In the genomic region with DNA sequence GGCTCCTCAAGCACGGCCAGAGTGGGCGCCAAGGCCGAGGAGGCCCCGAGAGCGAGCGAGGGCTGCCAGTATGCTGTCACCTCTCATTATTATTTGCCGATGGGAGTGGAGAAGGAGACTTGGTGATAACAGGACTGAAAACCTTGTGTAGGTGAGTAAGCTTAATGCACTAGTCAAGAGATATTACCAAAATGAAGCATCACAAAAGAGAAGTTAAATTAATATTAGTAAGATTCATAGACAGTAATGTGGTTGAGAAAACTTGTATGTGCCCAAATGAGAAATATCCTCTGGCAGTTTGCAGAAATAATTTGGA, we compare ENCODE assay signal across 18 cellular contexts.
DNase-seq lines count a peak whose midpoint lies in the region; ATAC-seq and TF ChIP-seq lines count a peak whose summit lies in the region.
"Had no signal": no experiment of that assay in that cellular context is flagged by ENCODE, and none has a peak within 500 bp of the region (broad histone marks: within the 10 kb centered on the region; RNA-seq: fewer than 3 reads in every experiment).

No MANE protein-coding gene starts in this region.

- H3K4me1 ChIP-seq in Loucy (ENCODE audit: insufficient read depth, low read length, poor library complexity, severe bottlenecking) (peaks cover 10% of the 10 kb centered on the region), endocrine pancreas (ENCODE audit: control insufficient read depth, insufficient read depth, low read length) (no peaks in the 10 kb centered on the region), thoracic aorta (ENCODE audit: control insufficient read depth in 1 of 2, low read depth in 2 of 2) (no peaks in the 10 kb centered on the region)
- H3K4me1 ChIP-seq: heart right ventricle, right atrium auricular region had no signal

- peak overlapping the region; percentile 83 for H2AFZ ChIP-seq in Loucy (ENCODE audit: low read length)

- H3K4me3 Mint-ChIP-seq in activated naive CD8-positive, alpha-beta T cell treated with anti-CD3 and anti-CD28 coated beads, Interleukin-2, amount 10 ng/mL, durations not matched to agents 7 days and 5 days: peak overlapping the region; percentile 13
- H3K4me3 Mint-ChIP-seq in activated naive CD8-positive, alpha-beta T cell treated with anti-CD3 and anti-CD28 coated beads for 36 hours: no peak overlapping the region
- H3K4me3 Mint-ChIP-seq in activated T-helper 1 cell treated with anti-CD3 and anti-CD28 coated beads, Interleukin-12 subunit alpha, Interleukin-12 subunit beta, Interleukin-2, Interleukin-4 antibody, amounts not matched to agents 30 ng/mL and 10 ng/mL and 1 ng/mL, durations not matched to agents 14 hours and 24 hours and 36 hours: no peak overlapping the region
- H3K4me3 Mint-ChIP-seq: endodermal cell had no signal

- no peak overlapping the region for H3K27ac Mint-ChIP-seq in activated naive CD8-positive, alpha-beta T cell treated with anti-CD3 and anti-CD28 coated beads, Interleukin-2, amount 10 ng/mL, durations not matched to agents 7 days and 5 days
- H3K27ac Mint-ChIP-seq in activated naive CD8-positive, alpha-beta T cell treated with anti-CD3 and anti-CD28 coated beads for 36 hours: no peak overlapping the region
- H3K27ac Mint-ChIP-seq in activated T-helper 1 cell treated with anti-CD3 and anti-CD28 coated beads, Interleukin-12 subunit alpha, Interleukin-12 subunit beta, Interleukin-2, Interleukin-4 antibody, amounts not matched to agents 30 ng/mL and 10 ng/mL and 1 ng/mL, durations not matched to agents 14 hours and 24 hours and 36 hours: no peak overlapping the region
- H3K27ac Mint-ChIP-seq: endodermal cell had no signal

- H3K4me1 Mint-ChIP-seq in activated naive CD8-positive, alpha-beta T cell treated with anti-CD3 and anti-CD28 coated beads, Interleukin-2, amount 10 ng/mL, durations not matched to agents 7 days and 5 days: no peaks in the 10 kb centered on the region
- no peaks in the 10 kb centered on the region for H3K4me1 Mint-ChIP-seq in activated naive CD8-positive, alpha-beta T cell treated with anti-CD3 and anti-CD28 coated beads for 36 hours
- no peaks in the 10 kb centered on the region for H3K4me1 Mint-ChIP-seq in activated T-helper 1 cell treated with anti-CD3 and anti-CD28 coated beads, Interleukin-12 subunit alpha, Interleukin-12 subunit beta, Interleukin-2, Interleukin-4 antibody, amounts not matched to agents 30 ng/mL and 10 ng/mL and 1 ng/mL, durations not matched to agents 14 hours and 24 hours and 36 hours (ENCODE audit: low read depth)
- H3K4me1 Mint-ChIP-seq: endodermal cell had no signal

- peak overlapping the region; percentile 81 for H3K4me3 ChIP-seq in Loucy (ENCODE audit: low read length, poor library complexity, severe bottlenecking)
- H3K4me3 ChIP-seq in endocrine pancreas (ENCODE audit: control insufficient read depth, insufficient read depth, low read length): peak overlapping the region; percentile 63
- H3K4me3 ChIP-seq in thoracic aorta: peak overlapping the region; percentile 58
- H3K4me3 ChIP-seq: right atrium auricular region had no signal

- H3K9me2 ChIP-seq in Loucy (replicated peaks; ENCODE audit: low read depth, low read length): no peaks in the 10 kb centered on the region

- peaks cover 4% of the 10 kb centered on the region for H3K9me3 Mint-ChIP-seq in activated naive CD8-positive, alpha-beta T cell treated with anti-CD3 and anti-CD28 coated beads, Interleukin-2, amount 10 ng/mL, durations not matched to agents 7 days and 5 days
- H3K9me3 Mint-ChIP-seq in activated naive CD8-positive, alpha-beta T cell treated with anti-CD3 and anti-CD28 coated beads for 36 hours: no peaks in the 10 kb centered on the region
- H3K9me3 Mint-ChIP-seq in activated T-helper 1 cell treated with anti-CD3 and anti-CD28 coated beads, Interleukin-12 subunit alpha, Interleukin-12 subunit beta, Interleukin-2, Interleukin-4 antibody, amounts not matched to agents 30 ng/mL and 10 ng/mL and 1 ng/mL, durations not matched to agents 14 hours and 24 hours and 36 hours: no peaks in the 10 kb centered on the region

- no peak for DNase-seq in activated naive CD8-positive, alpha-beta T cell treated with anti-CD3 and anti-CD28 coated beads, Interleukin-2, amount 10 ng/mL, durations not matched to agents 7 days and 5 days
- no peak for DNase-seq in activated naive CD8-positive, alpha-beta T cell treated with anti-CD3 and anti-CD28 coated beads for 36 hours
- DNase-seq in thoracic aorta (ENCODE audit: low spot score) (no peak), SK-N-DZ (ENCODE audit: low spot score) (no peak)
- DNase-seq in activated T-helper 1 cell treated with anti-CD3 and anti-CD28 coated beads, Interleukin-12 subunit alpha, Interleukin-12 subunit beta, Interleukin-2, Interleukin-4 antibody, amounts not matched to agents 30 ng/mL and 10 ng/mL and 1 ng/mL, durations not matched to agents 14 hours and 24 hours and 36 hours (ENCODE audit: low spot score): no peak
- DNase-seq in activated CD4-positive, alpha-beta T cell treated with anti-CD3 and anti-CD28 coated beads, Interleukin-2, amount 50 U/mL, for 1 hour: no peak
- DNase-seq: activated CD4-positive, alpha-beta T cell treated with anti-CD3 and anti-CD28 coated beads for 4 hours; DMS 273 treated with DMSO at 0.1 percent for 48 hours; endodermal cell; GF-D8; heart right ventricle; MM.1S; NCI-H526 treated with DMSO at 0.1 percent for 48 hours; SW 1271 had no signal

- POLR2A ChIA-PET in activated naive CD8-positive, alpha-beta T cell treated with anti-CD3 and anti-CD28 coated beads, Interleukin-2, amount 10 ng/mL, durations not matched to agents 7 days and 5 days (lab: Charles Lee): no interaction called here

- H3K36me3 ChIP-seq in Loucy (ENCODE audit: insufficient read depth, low read length): no peaks in the 10 kb centered on the region
- no peaks in the 10 kb centered on the region for H3K36me3 ChIP-seq in endocrine pancreas (ENCODE audit: control insufficient read depth, insufficient read depth, low read length)
- H3K36me3 ChIP-seq in thoracic aorta: no peaks in the 10 kb centered on the region
- H3K36me3 ChIP-seq: heart right ventricle, right atrium auricular region had no signal

- H3K9ac ChIP-seq in Loucy (ENCODE audit: low read depth, low read length, poor library complexity, severe bottlenecking) (peak overlapping the region; percentile 79), endocrine pancreas (ENCODE audit: control insufficient read depth, insufficient read depth, low read length) (no peak overlapping the region)

- H3K79me2 ChIP-seq in Loucy (ENCODE audit: insufficient read depth, low read length): peaks cover 17% of the 10 kb centered on the region

- H3K27ac ChIP-seq in thoracic aorta: no peak overlapping the region
- H3K27ac ChIP-seq: heart right ventricle, HL-60, right atrium auricular region had no signal

- no peaks in the 10 kb centered on the region for H3K27me3 Mint-ChIP-seq in activated naive CD8-positive, alpha-beta T cell treated with anti-CD3 and anti-CD28 coated beads, Interleukin-2, amount 10 ng/mL, durations not matched to agents 7 days and 5 days
- H3K27me3 Mint-ChIP-seq in activated naive CD8-positive, alpha-beta T cell treated with anti-CD3 and anti-CD28 coated beads for 36 hours: no peaks in the 10 kb centered on the region
- no peaks in the 10 kb centered on the region for H3K27me3 Mint-ChIP-seq in activated T-helper 1 cell treated with anti-CD3 and anti-CD28 coated beads, Interleukin-12 subunit alpha, Interleukin-12 subunit beta, Interleukin-2, Interleukin-4 antibody, amounts not matched to agents 30 ng/mL and 10 ng/mL and 1 ng/mL, durations not matched to agents 14 hours and 24 hours and 36 hours (ENCODE audit: insufficient read depth)

- ATAC-seq in activated naive CD8-positive, alpha-beta T cell treated with anti-CD3 and anti-CD28 coated beads, Interleukin-2, amount 10 ng/mL, durations not matched to agents 7 days and 5 days (ENCODE audit: low read depth): no peak
- no peak for ATAC-seq in thoracic aorta (ENCODE audit: insufficient number of reproducible peaks, low FRiP score, low read depth)
- ATAC-seq: heart right ventricle had no signal

- no peaks in the 10 kb centered on the region for H4K20me1 ChIP-seq in Loucy (ENCODE audit: insufficient read depth, low read length, poor library complexity, severe bottlenecking)

- intact Hi-C loops in activated T-helper 1 cell treated with anti-CD3 and anti-CD28 coated beads, Interleukin-12 subunit alpha, Interleukin-12 subunit beta, Interleukin-2, Interleukin-4 antibody, amounts not matched to agents 30 ng/mL and 10 ng/mL and 1 ng/mL, durations not matched to agents 14 hours and 24 hours and 36 hours (cut with micrococcal nuclease): no loop called here

- H3K9me3 ChIP-seq in Loucy (ENCODE audit: insufficient read depth, low read depth, low read length) (no peaks in the 10 kb centered on the region), endocrine pancreas (ENCODE audit: control insufficient read depth, low read length) (no peaks in the 10 kb centered on the region), thoracic aorta (no peaks in the 10 kb centered on the region)

- H3K36me3 Mint-ChIP-seq in activated naive CD8-positive, alpha-beta T cell treated with anti-CD3 and anti-CD28 coated beads, Interleukin-2, amount 10 ng/mL, durations not matched to agents 7 days and 5 days: no peaks in the 10 kb centered on the region
- H3K36me3 Mint-ChIP-seq in activated naive CD8-positive, alpha-beta T cell treated with anti-CD3 and anti-CD28 coated beads for 36 hours: no peaks in the 10 kb centered on the region
- no peaks in the 10 kb centered on the region for H3K36me3 Mint-ChIP-seq in activated T-helper 1 cell treated with anti-CD3 and anti-CD28 coated beads, Interleukin-12 subunit alpha, Interleukin-12 subunit beta, Interleukin-2, Interleukin-4 antibody, amounts not matched to agents 30 ng/mL and 10 ng/mL and 1 ng/mL, durations not matched to agents 14 hours and 24 hours and 36 hours (ENCODE audit: low read depth)

- TF ChIP-seq CTCF in Loucy (conservative IDR thresholded peaks at IDR 0.05; ENCODE audit: low read length) (no peak), thoracic aorta (IDR thresholded peaks at IDR 0.05) (no peak)

- H3K27me3 ChIP-seq in Loucy (ENCODE audit: insufficient read depth, low read length, poor library complexity, severe bottlenecking): no peaks in the 10 kb centered on the region
- no peaks in the 10 kb centered on the region for H3K27me3 ChIP-seq in endocrine pancreas (ENCODE audit: control insufficient read depth, insufficient read depth, low read length)
- no peaks in the 10 kb centered on the region for H3K27me3 ChIP-seq in thoracic aorta (replicated peaks; ENCODE audit: insufficient read depth)
- H3K27me3 ChIP-seq: heart right ventricle, right atrium auricular region had no signal

- no peaks in the 10 kb centered on the region for H3F3A ChIP-seq in Loucy (ENCODE audit: low read depth)

- peak overlapping the region; percentile 73 for H3K4me2 ChIP-seq in Loucy (ENCODE audit: low read depth, low read length, poor library complexity, severe bottlenecking)
